ENCODE assay signal across 17 cellular contexts in the genomic region with DNA sequence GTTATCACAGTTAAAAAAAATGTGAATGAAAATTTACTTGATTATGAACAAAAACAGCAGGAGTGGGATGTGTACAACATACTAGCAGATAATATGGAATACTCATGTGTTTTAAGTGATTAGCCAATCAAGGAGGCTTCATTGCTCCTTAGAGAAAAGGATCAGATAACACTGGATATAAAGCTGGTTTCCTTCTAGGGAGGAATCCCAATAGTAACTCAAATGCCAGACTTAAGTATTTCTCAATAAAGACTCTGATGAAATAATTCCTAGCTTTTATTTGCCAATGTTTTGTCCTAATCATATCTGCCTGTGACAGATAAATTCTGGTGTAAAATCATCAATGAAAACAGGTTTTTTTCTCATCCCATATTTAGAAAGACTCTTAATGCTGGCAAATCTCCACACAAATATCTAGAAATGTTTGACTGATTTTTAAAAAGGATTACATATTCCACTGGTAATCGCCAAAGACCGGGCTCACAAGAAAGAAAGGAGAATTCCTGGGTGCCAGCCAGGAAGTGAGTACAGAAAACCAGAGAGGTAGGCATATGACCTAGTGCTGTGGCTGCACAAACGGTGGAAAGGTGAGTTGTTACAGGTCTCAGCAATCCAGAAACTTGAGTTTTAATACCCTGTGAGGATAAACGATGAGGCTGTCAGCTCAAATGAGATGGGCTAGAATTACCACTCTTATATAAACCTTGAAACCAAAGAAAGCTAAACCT.
DNase-seq lines count a peak whose midpoint lies in the region; TF ChIP-seq lines count a peak whose summit lies in the region.
"Had no signal": no experiment of that assay in that cellular context is flagged by ENCODE, and none has a peak within 500 bp of the region (broad histone marks: within the 10 kb centered on the region; RNA-seq: fewer than 3 reads in every experiment).

No MANE protein-coding gene starts in this region.

- peaks cover 4% of the 10 kb centered on the region for H3K4me1 ChIP-seq in parathyroid adenoma
- H3K4me1 ChIP-seq: SJSA1, tibial artery had no signal

- no peaks in the 10 kb centered on the region for H3K27me3 Mint-ChIP-seq in Calu3 (ENCODE audit: unreplicated experiment)
- no peaks in the 10 kb centered on the region for H3K27me3 Mint-ChIP-seq in activated T-helper 1 cell treated with anti-CD3 and anti-CD28 coated beads, Interleukin-12 subunit alpha, Interleukin-12 subunit beta, Interleukin-2, Interleukin-4 antibody, amounts not matched to agents 30 ng/mL and 10 ng/mL and 1 ng/mL, durations not matched to agents 14 hours and 24 hours and 36 hours (ENCODE audit: insufficient read depth)

- peak; percentile 2 for DNase-seq in Calu3
- DNase-seq in amniotic epithelial cell (ENCODE audit: low read depth) = peak; percentile 70
- DNase-seq in fibroblast of pulmonary artery (ENCODE audit: low read depth) = peak; percentile 52
- DNase-seq in activated T-helper 1 cell treated with anti-CD3 and anti-CD28 coated beads, Interleukin-12 subunit alpha, Interleukin-12 subunit beta, Interleukin-2, Interleukin-4 antibody, amounts not matched to agents 30 ng/mL and 10 ng/mL and 1 ng/mL, durations not matched to agents 14 hours and 24 hours and 36 hours (ENCODE audit: low spot score) = no peak
- no peak for DNase-seq in hippocampal formation (lab: John Stamatoyannopoulos, UW)
- DNase-seq in NCI-H1417 (lab: John Stamatoyannopoulos, UW) = no peak
- DNase-seq in stimulated activated CD4-positive, alpha-beta T cell treated with anti-CD3 and anti-CD28 coated beads, Interleukin-1b, Interleukin-23, amount 100 ng/mL, for 48 hours = no peak
- DNase-seq: activated CD4-positive, alpha-beta T cell treated with anti-CD3 and anti-CD28 coated beads, Interleukin-2, amount 50 U/mL, for 48 hours; activated naive CD4-positive, alpha-beta T cell; left ventricle myocardium superior; NCI-H1105 treated with DMSO at 0.1 percent for 48 hours; PC-3; stimulated activated CD4-positive, alpha-beta T cell treated with anti-CD3 and anti-CD28 coated beads, Interleukin-15, amount 100 ng/mL, for 24 hours; T-helper 2 cell; tibial artery had no signal

- H3K4me3 ChIP-seq in fibroblast of pulmonary artery (replicated peaks; ENCODE audit: low read depth, low read length) = no peak overlapping the region
- H3K4me3 ChIP-seq in parathyroid adenoma (ENCODE audit: low read depth, low read length) = no peak overlapping the region
- H3K4me3 ChIP-seq: SJSA1, tibial artery had no signal

- H3K27ac ChIP-seq in parathyroid adenoma = no peak overlapping the region
- H3K27ac ChIP-seq: SJSA1, tibial artery had no signal

- H3K36me3 ChIP-seq in parathyroid adenoma (ENCODE audit: control insufficient read depth, insufficient read depth, low read length) = no peaks in the 10 kb centered on the region
- H3K36me3 ChIP-seq: SJSA1, tibial artery had no signal

- H3K4me3 Mint-ChIP-seq in Calu3 (ENCODE audit: low read depth, unreplicated experiment) = no peak overlapping the region
- H3K4me3 Mint-ChIP-seq in activated T-helper 1 cell treated with anti-CD3 and anti-CD28 coated beads, Interleukin-12 subunit alpha, Interleukin-12 subunit beta, Interleukin-2, Interleukin-4 antibody, amounts not matched to agents 30 ng/mL and 10 ng/mL and 1 ng/mL, durations not matched to agents 14 hours and 24 hours and 36 hours = no peak overlapping the region

- H2AFZ ChIP-seq in parathyroid adenoma = peak overlapping the region; percentile 67

- no peaks in the 10 kb centered on the region for H3K79me2 ChIP-seq in parathyroid adenoma

- BruUV-seq in Calu3 (replicated peaks; lab: Mats Ljungman, UMichigan) = no TSS peak

- H3K36me3 Mint-ChIP-seq in Calu3 (ENCODE audit: insufficient read depth, unreplicated experiment) = no peaks in the 10 kb centered on the region
- H3K36me3 Mint-ChIP-seq in activated T-helper 1 cell treated with anti-CD3 and anti-CD28 coated beads, Interleukin-12 subunit alpha, Interleukin-12 subunit beta, Interleukin-2, Interleukin-4 antibody, amounts not matched to agents 30 ng/mL and 10 ng/mL and 1 ng/mL, durations not matched to agents 14 hours and 24 hours and 36 hours (ENCODE audit: low read depth) = peaks cover 18% of the 10 kb centered on the region

- no peak overlapping the region for H3K9ac ChIP-seq in parathyroid adenoma

- H3K27ac Mint-ChIP-seq in Calu3 (ENCODE audit: unreplicated experiment) = no peak overlapping the region
- H3K27ac Mint-ChIP-seq in activated T-helper 1 cell treated with anti-CD3 and anti-CD28 coated beads, Interleukin-12 subunit alpha, Interleukin-12 subunit beta, Interleukin-2, Interleukin-4 antibody, amounts not matched to agents 30 ng/mL and 10 ng/mL and 1 ng/mL, durations not matched to agents 14 hours and 24 hours and 36 hours = no peak overlapping the region

- peaks cover 8% of the 10 kb centered on the region for H3K4me1 Mint-ChIP-seq in Calu3 (ENCODE audit: low read depth, unreplicated experiment)
- no peaks in the 10 kb centered on the region for H3K4me1 Mint-ChIP-seq in activated T-helper 1 cell treated with anti-CD3 and anti-CD28 coated beads, Interleukin-12 subunit alpha, Interleukin-12 subunit beta, Interleukin-2, Interleukin-4 antibody, amounts not matched to agents 30 ng/mL and 10 ng/mL and 1 ng/mL, durations not matched to agents 14 hours and 24 hours and 36 hours (ENCODE audit: low read depth)

- CTCF ChIA-PET in Calu3 (lab: Charles Lee) = interaction anchor here (1.6 kb wide), 1 partner anchor 133 kb away, joined by 3 read pairs; no protein-coding TSS in a partner anchor

- H3K9me3 Mint-ChIP-seq in Calu3 (ENCODE audit: low read depth, unreplicated experiment) = no peaks in the 10 kb centered on the region
- H3K9me3 Mint-ChIP-seq in activated T-helper 1 cell treated with anti-CD3 and anti-CD28 coated beads, Interleukin-12 subunit alpha, Interleukin-12 subunit beta, Interleukin-2, Interleukin-4 antibody, amounts not matched to agents 30 ng/mL and 10 ng/mL and 1 ng/mL, durations not matched to agents 14 hours and 24 hours and 36 hours = no peaks in the 10 kb centered on the region

- intact Hi-C loops in Calu3 (cut with micrococcal nuclease; ENCODE audit: unreplicated experiment) = no loop called here
- intact Hi-C loops in activated T-helper 1 cell treated with anti-CD3 and anti-CD28 coated beads, Interleukin-12 subunit alpha, Interleukin-12 subunit beta, Interleukin-2, Interleukin-4 antibody, amounts not matched to agents 30 ng/mL and 10 ng/mL and 1 ng/mL, durations not matched to agents 14 hours and 24 hours and 36 hours (cut with micrococcal nuclease) = no loop called here

- no peak for TF ChIP-seq CTCF in Calu3 (IDR thresholded peaks at IDR 0.05; ENCODE audit: unreplicated experiment)
- no peak for TF ChIP-seq CTCF in fibroblast of pulmonary artery (IDR thresholded peaks at IDR 0.05; ENCODE audit: low read length, missing control alignments)
- TF ChIP-seq CTCF in parathyroid adenoma (IDR thresholded peaks at IDR 0.05) = no peak

- H3K4me2 ChIP-seq in parathyroid adenoma (ENCODE audit: low read length) = no peak overlapping the region

- no peaks in the 10 kb centered on the region for H3K27me3 ChIP-seq in parathyroid adenoma (ENCODE audit: control insufficient read depth, insufficient read depth, low read length)
- H3K27me3 ChIP-seq: SJSA1, tibial artery had no signal

- no peaks in the 10 kb centered on the region for H3K9me3 ChIP-seq in parathyroid adenoma (ENCODE audit: control insufficient read depth, low read length)
- H3K9me3 ChIP-seq: SJSA1, tibial artery had no signal

Comparison
In these comparisons a context has a peak if more than half of its experiments do, and no peak if none do; other contexts are left out.
1. DNase-seq: peak in Calu3 (single experiment), amniotic epithelial cell (single experiment) and fibroblast of pulmonary artery (single experiment); none in activated T-helper 1 cell treated with anti-CD3 and anti-CD28 coated beads, Interleukin-12 subunit alpha, Interleukin-12 subunit beta, Interleukin-2, Interleukin-4 antibody, amounts not matched to agents 30 ng/mL and 10 ng/mL and 1 ng/mL, durations not matched to agents 14 hours and 24 hours and 36 hours (single experiment), hippocampal formation (0 of 2), NCI-H1417 (0 of 3) and stimulated activated CD4-positive, alpha-beta T cell treated with anti-CD3 and anti-CD28 coated beads, Interleukin-1b, Interleukin-23, amount 100 ng/mL, for 48 hours (single experiment).